In the genomic region with DNA sequence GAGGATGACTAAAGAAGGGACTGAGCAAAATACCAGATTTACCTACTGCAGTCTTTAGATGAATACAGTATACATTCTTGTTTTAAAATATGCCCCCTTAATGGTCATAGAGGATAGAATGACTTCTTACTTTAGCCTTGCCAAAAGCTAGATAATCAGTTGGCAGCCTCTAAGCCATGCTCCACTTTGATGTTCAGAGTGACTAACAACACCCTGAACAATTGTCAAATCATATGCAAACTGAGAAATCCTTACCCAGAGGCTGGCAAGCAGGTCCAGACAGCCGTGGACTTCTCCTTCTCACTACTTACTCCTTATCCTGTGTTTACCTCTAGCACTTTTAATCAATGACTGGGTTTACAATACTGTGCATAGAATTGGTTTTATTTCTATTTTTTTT, we compare ENCODE assay signal across 25 cellular contexts. TPM values are rescaled to one million over a fixed set of nuclear protein-coding genes. Genes with fewer than 3 reads are reported as not detected.
DNase-seq lines count a peak whose midpoint lies in the region; ATAC-seq and TF ChIP-seq lines count a peak whose summit lies in the region.
"Had no signal": no experiment of that assay in that cellular context is flagged by ENCODE, and none has a peak within 500 bp of the region (broad histone marks: within the 10 kb centered on the region; RNA-seq: fewer than 3 reads in every experiment).

No MANE protein-coding gene starts in this region.

- H3K36me3 Mint-ChIP-seq in activated naive CD4-positive, alpha-beta T cell treated with anti-CD3 and anti-CD28 coated beads, Interleukin-2, amount 50 U/mL, for 72 hours, result peaks cover 6 to 13% of the 10 kb centered on the region in 2 donors

- H2BK12ac ChIP-seq in mesenchymal stem cell (ENCODE audit: low read length in 2 of 2), result no peak overlapping the region

- H3K9me3 ChIP-seq in IMR-90 (ENCODE audit: control insufficient read depth, insufficient read depth, low read length) (no peaks in the 10 kb centered on the region), mesenchymal stem cell (ENCODE audit: control insufficient read depth, low read length) (no peaks in the 10 kb centered on the region)

- POLR2A ChIA-PET in IMR-90 (lab: Charles Lee; ENCODE audit: unreplicated experiment), result no interaction called here

- H3K4me1 ChIP-seq in IMR-90 (ENCODE audit: control insufficient read depth, insufficient read depth, low read length) (no peaks in the 10 kb centered on the region), mesenchymal stem cell (ENCODE audit: control insufficient read depth, insufficient read depth, low read depth, low read length) (no peaks in the 10 kb centered on the region)

- dilution Hi-C loops in IMR-90 (cut with HindIII; ENCODE audit: low sequenced_read_pairs, unreplicated experiment), result no loop called here

- no peak overlapping the region for H3K14ac ChIP-seq in IMR-90 (replicated peaks; ENCODE audit: low read depth, low read length)
- H3K14ac ChIP-seq in mesenchymal stem cell (ENCODE audit: low read length in 2 of 2), result no peak overlapping the region

- H4K91ac ChIP-seq in IMR-90 (ENCODE audit: insufficient read depth, low read depth, low read length), result no peak overlapping the region
- no peak overlapping the region for H4K91ac ChIP-seq in mesenchymal stem cell (ENCODE audit: low read length)

- H3K27ac ChIP-seq in IMR-90 (ENCODE audit: insufficient read depth, low read length), result no peak overlapping the region
- H3K27ac ChIP-seq in mesenchymal stem cell (ENCODE audit: low read length, poor library complexity, severe bottlenecking), result no peak overlapping the region
- H3K27ac ChIP-seq: HL-60 had no signal

- H2BK15ac ChIP-seq in IMR-90 (ENCODE audit: low read depth, low read length), result no peak overlapping the region
- no peak overlapping the region for H2BK15ac ChIP-seq in mesenchymal stem cell (ENCODE audit: low read depth, poor library complexity, severe bottlenecking)

- H3K23ac ChIP-seq in IMR-90 (ENCODE audit: low read depth, low read length) (0 out of 2 replicates have a peak overlapping the region, but pooled peaks have one; percentile 49), mesenchymal stem cell (ENCODE audit: low read length in 2 of 2) (no peak overlapping the region)

- peaks cover 0 to 4% of the 10 kb centered on the region in 2 experiments; a peak in 2 of 4 replicates for H3K79me1 ChIP-seq in IMR-90 (ENCODE audit: low read depth in 1 of 2, low read length in 2 of 2)
- peaks cover 1% of the 10 kb centered on the region for H3K79me1 ChIP-seq in mesenchymal stem cell (replicated peaks; ENCODE audit: low read length, poor library complexity, severe bottlenecking)

- no peak for DNase-seq in activated naive CD4-positive, alpha-beta T cell treated with anti-CD3 and anti-CD28 coated beads, Interleukin-2, amount 50 U/mL, for 72 hours (ENCODE audit: low spot score in 2 of 2)
- DNase-seq in activated naive CD4-positive, alpha-beta T cell treated with anti-CD3 and anti-CD28 coated beads, Interleukin-2, amount 50 U/mL, for 16 hours, result no peak
- peak; percentile 15 for DNase-seq in IMR-90
- DNase-seq in epithelial cell of esophagus (ENCODE audit: low read depth), result peak; percentile 37
- no peak for DNase-seq in mesenchymal stem cell
- DNase-seq in SK-N-DZ (ENCODE audit: low spot score), result no peak
- DNase-seq in cortex of kidney (lab: John Stamatoyannopoulos, UW), result no peak
- DNase-seq: AML-193; C1 segment of cervical spinal cord; CD8-positive, alpha-beta T cell; DND-41; H9; HFFc6; KBM-7; NCI-H1092 treated with DMSO at 0.1 percent for 48 hours; NCI-H1436 treated with DMSO at 0.1 percent for 48 hours; NCI-H2081; NCI-H2171 treated with DMSO at 0.1 percent for 48 hours; NCI-H524 treated with DMSO at 0.1 percent for 48 hours; PC-3; SHP77 treated with DMSO at 0.1 percent for 48 hours had no signal

- H3K9me1 ChIP-seq in IMR-90 (ENCODE audit: insufficient read depth, low read length), result no peaks in the 10 kb centered on the region; the same call in 1 of the 2 replicates

- peak; percentile 34 to 73 for ATAC-seq in activated naive CD4-positive, alpha-beta T cell treated with anti-CD3 and anti-CD28 coated beads, Interleukin-2, amount 50 U/mL, for 72 hours
- ATAC-seq in IMR-90 (ENCODE audit: low read depth) (no peak), HG03039 (IDR thresholded peaks at IDR 0.05; ENCODE audit: unreplicated experiment) (no peak)
- ATAC-seq: CD8-positive, alpha-beta T cell; GM12878; HepG2; PC-3 had no signal

- H4K5ac ChIP-seq in IMR-90 (ENCODE audit: low read depth, low read length), result no peak overlapping the region

- no peak overlapping the region for H2AFZ ChIP-seq in IMR-90 (replicated peaks; ENCODE audit: low read length, poor library complexity)
- no peak overlapping the region for H2AFZ ChIP-seq in mesenchymal stem cell (ENCODE audit: low read depth, low read length)

- H3K4me2 ChIP-seq in IMR-90 (ENCODE audit: low read depth, low read length), result no peak overlapping the region
- H3K4me2 ChIP-seq in mesenchymal stem cell (ENCODE audit: low read length, poor library complexity, severe bottlenecking), result no peak overlapping the region

- no peak overlapping the region for H3K4me3 ChIP-seq in IMR-90 (ENCODE audit: insufficient read depth, low read depth, low read length)
- no peak overlapping the region for H3K4me3 ChIP-seq in epithelial cell of esophagus (ENCODE audit: low read length)
- H3K4me3 ChIP-seq in mesenchymal stem cell (ENCODE audit: insufficient read depth in 1 of 2, low read depth in 1 of 2, low read length in 2 of 2), result no peak overlapping the region
- H3K4me3 ChIP-seq: GM12878 had no signal

- H3K9ac ChIP-seq in IMR-90 (ENCODE audit: low read depth, low read length) (no peak overlapping the region), mesenchymal stem cell (ENCODE audit: low read length) (peak overlapping the region; percentile 21)

- CTCF ChIA-PET in IMR-90 (lab: Yijun Ruan, JAX), result no interaction called here

- no peak overlapping the region for H3K4ac ChIP-seq in IMR-90 (ENCODE audit: low read depth, low read length)
- no peak overlapping the region for H3K4ac ChIP-seq in mesenchymal stem cell (ENCODE audit: low read depth in 1 of 2, low read length in 2 of 2)

- H3K36me3 ChIP-seq in IMR-90 (ENCODE audit: control insufficient read depth, insufficient read depth, low read length), result peaks cover 20% of the 10 kb centered on the region
- H3K36me3 ChIP-seq in mesenchymal stem cell (ENCODE audit: control insufficient read depth in 1 of 2, insufficient read depth in 2 of 2, low read depth in 1 of 2, low read length in 2 of 2), result peaks cover 13 to 93% of the 10 kb centered on the region in 2 experiments

- no peaks in the 10 kb centered on the region for H4K20me1 ChIP-seq in IMR-90 (ENCODE audit: insufficient read depth, low read length)

- H2BK120ac ChIP-seq in IMR-90 (ENCODE audit: low read depth, low read length) (no peak overlapping the region), mesenchymal stem cell (ENCODE audit: low read depth, low read length) (no peak overlapping the region)

- TF ChIP-seq CTCF in IMR-90 (conservative IDR thresholded peaks at IDR 0.05; ENCODE audit: low read depth, low read length), result no peak
- TF ChIP-seq CTCF in epithelial cell of esophagus (IDR thresholded peaks at IDR 0.05; ENCODE audit: insufficient read depth, low read depth, low read length, missing control alignments), result no peak

- H2AK9ac ChIP-seq in IMR-90 (replicated peaks; ENCODE audit: low read depth, low read length, poor library complexity), result no peak overlapping the region

- no peak overlapping the region for H3K27ac Mint-ChIP-seq in activated naive CD4-positive, alpha-beta T cell treated with anti-CD3 and anti-CD28 coated beads, Interleukin-2, amount 50 U/mL, for 72 hours
- H3K27ac Mint-ChIP-seq: CD8-positive, alpha-beta T cell; H9; HFFc6 had no signal

- H3K27me3 ChIP-seq in IMR-90 (ENCODE audit: control insufficient read depth, insufficient read depth, low read length), result no peaks in the 10 kb centered on the region
- no peaks in the 10 kb centered on the region for H3K27me3 ChIP-seq in mesenchymal stem cell (ENCODE audit: control insufficient read depth in 1 of 2, insufficient read depth in 1 of 2, low read length in 2 of 2)

- no peak overlapping the region for H2BK5ac ChIP-seq in IMR-90 (ENCODE audit: low read depth, low read length, poor library complexity, severe bottlenecking)
- no peak overlapping the region for H2BK5ac ChIP-seq in mesenchymal stem cell (ENCODE audit: low read depth, low read length, poor library complexity, severe bottlenecking)

- no peak overlapping the region for H3K56ac ChIP-seq in IMR-90 (ENCODE audit: extremely low read depth, insufficient read depth, low read length)

- H3K9me3 Mint-ChIP-seq in activated naive CD4-positive, alpha-beta T cell treated with anti-CD3 and anti-CD28 coated beads, Interleukin-2, amount 50 U/mL, for 72 hours, result no peaks in the 10 kb centered on the region
- H3K9me3 Mint-ChIP-seq: CD8-positive, alpha-beta T cell; H9; HFFc6 had no signal

- H2AK5ac ChIP-seq in IMR-90 (ENCODE audit: low read depth, low read length) (no peak overlapping the region), mesenchymal stem cell (ENCODE audit: low read length, severe bottlenecking) (no peak overlapping the region)

- H3K18ac ChIP-seq in IMR-90 (ENCODE audit: low read depth, low read length), result no peak overlapping the region
- no peak overlapping the region for H3K18ac ChIP-seq in mesenchymal stem cell (ENCODE audit: low read depth in 1 of 2, low read length in 2 of 2)

- H2BK20ac ChIP-seq in IMR-90 (ENCODE audit: low read depth, low read length), result no peak overlapping the region

- WGBS in IMR-90 (ENCODE audit: extremely low coverage in 2 of 2, insufficient read length in 1 of 2), 2 experiments, result no CpG with 5 or more reads among the region's 1 CpG
- 40% methylated on average over 1 of the region's 1 CpG for WGBS in mesenchymal stem cell

- intact Hi-C loops in IMR-90 (cut with micrococcal nuclease), result no loop called here

- no TSS peak for BruUV-seq in IMR-90 (replicated peaks; lab: Mats Ljungman, UMichigan)

- H4K8ac ChIP-seq in IMR-90 (ENCODE audit: low read depth in 2 of 2, low read length in 2 of 2) (no peak overlapping the region), mesenchymal stem cell (ENCODE audit: low read length) (no peak overlapping the region)

- TF ChIP-seq POLR2A in IMR-90 (IDR thresholded peaks at IDR 0.05; ENCODE audit: low read depth, low read length), result no peak

- in situ Hi-C loops in IMR-90 (cut with MboI; ENCODE audit: low sequenced_read_pairs), result no loop called here

- no peak for TF ChIP-seq RAD21 in IMR-90 (IDR thresholded peaks at IDR 0.05; ENCODE audit: low read length)

RNA-seq across cellular contexts. Expression of a gene that starts 23.6 kb away (rescaled TPM):
- 100 to 1,000 TPM in 1 of 2 donors, 10 to 100 TPM in 1; 57.2 to 132 TPM for total RNA-seq in activated naive CD4-positive, alpha-beta T cell treated with anti-CD3 and anti-CD28 coated beads, Interleukin-2, amount 50 U/mL, for 72 hours
- total RNA-seq in IMR-90 (2012; rRNA removed), result 3.9 and 6.7 TPM in 2 replicates
- 12.2 and 15.4 TPM in 2 replicates for polyA plus RNA-seq in IMR-90 (2012; rRNA removed)
- polyA plus RNA-seq in IMR-90 (2012; cell fraction: cytosol; rRNA removed), result 4.0 TPM in 2 replicates
- polyA plus RNA-seq in IMR-90 (2012; cell fraction: nucleus; rRNA removed; ENCODE audit: low replicate concordance), result 9.2 and 65.7 TPM in 2 replicates
- 35.2 TPM for polyA plus RNA-seq in mesenchymal stem cell (2013, experiment 1 of 2)
- polyA plus RNA-seq in mesenchymal stem cell (2013, experiment 2 of 2), result 34.4 TPM
- not detected in 2 replicates for polyA plus RNA-seq in SK-N-DZ (2014; cell fraction: cytosol; rRNA removed)
- 0.45 TPM in 1 of 2 replicates, not detected in the other for polyA plus RNA-seq in SK-N-DZ (2014; cell fraction: nucleus; rRNA removed)

RNA-seq across cellular contexts. Expression of a gene that starts 28.1 kb away (rescaled TPM):
- 10 to 100 TPM; 16.0 to 22.7 TPM for total RNA-seq in activated naive CD4-positive, alpha-beta T cell treated with anti-CD3 and anti-CD28 coated beads, Interleukin-2, amount 50 U/mL, for 72 hours
- 5.7 and 8.6 TPM in 2 replicates for total RNA-seq in IMR-90 (2012; rRNA removed)
- polyA plus RNA-seq in IMR-90 (2012; rRNA removed), result 2.9 and 4.3 TPM in 2 replicates
- 0.33 and 0.35 TPM in 2 replicates for polyA plus RNA-seq in IMR-90 (2012; cell fraction: cytosol; rRNA removed)
- polyA plus RNA-seq in IMR-90 (2012; cell fraction: nucleus; rRNA removed; ENCODE audit: low replicate concordance), result 1.1 and 6.2 TPM in 2 replicates
- polyA plus RNA-seq in mesenchymal stem cell (2013, experiment 1 of 2), result 7.4 TPM
- polyA plus RNA-seq in mesenchymal stem cell (2013, experiment 2 of 2), result 7.1 TPM
- 3.7 and 4.2 TPM in 2 replicates for polyA plus RNA-seq in SK-N-DZ (2014; cell fraction: cytosol; rRNA removed)
- 7.4 and 7.6 TPM in 2 replicates for polyA plus RNA-seq in SK-N-DZ (2014; cell fraction: nucleus; rRNA removed)

RNA-seq across cellular contexts. Expression of a gene that starts 28.3 kb away (rescaled TPM):
- 10 to 100 TPM in 1 of 2 donors, 1 to 10 TPM in 1; 5.2 to 14.5 TPM for total RNA-seq in activated naive CD4-positive, alpha-beta T cell treated with anti-CD3 and anti-CD28 coated beads, Interleukin-2, amount 50 U/mL, for 72 hours
- 16.7 and 21.9 TPM in 2 replicates for total RNA-seq in IMR-90 (2012; rRNA removed)
- polyA plus RNA-seq in IMR-90 (2012; rRNA removed), result 6.6 and 8.5 TPM in 2 replicates
- 2.4 and 3.2 TPM in 2 replicates for polyA plus RNA-seq in IMR-90 (2012; cell fraction: cytosol; rRNA removed)
- 2.4 and 6.0 TPM in 2 replicates for polyA plus RNA-seq in IMR-90 (2012; cell fraction: nucleus; rRNA removed; ENCODE audit: low replicate concordance)
- polyA plus RNA-seq in mesenchymal stem cell (2013, experiment 1 of 2), result 8.7 TPM
- 9.3 TPM for polyA plus RNA-seq in mesenchymal stem cell (2013, experiment 2 of 2)
- 5.3 and 6.4 TPM in 2 replicates for polyA plus RNA-seq in SK-N-DZ (2014; cell fraction: cytosol; rRNA removed)
- 2.5 and 7.1 TPM in 2 replicates for polyA plus RNA-seq in SK-N-DZ (2014; cell fraction: nucleus; rRNA removed)

Comparison
In these comparisons a context has a peak if more than half of its experiments do, and no peak if none do; other contexts are left out.
1. ATAC-seq: peak in activated naive CD4-positive, alpha-beta T cell treated with anti-CD3 and anti-CD28 coated beads, Interleukin-2, amount 50 U/mL, for 72 hours (2 of 2); none in IMR-90 (single experiment) and HG03039 (single experiment).
2. DNase-seq: peak in IMR-90 (single experiment) and epithelial cell of esophagus (single experiment); none in activated naive CD4-positive, alpha-beta T cell treated with anti-CD3 and anti-CD28 coated beads, Interleukin-2, amount 50 U/mL, for 72 hours (0 of 2), activated naive CD4-positive, alpha-beta T cell treated with anti-CD3 and anti-CD28 coated beads, Interleukin-2, amount 50 U/mL, for 16 hours (single experiment), mesenchymal stem cell (single experiment), SK-N-DZ (single experiment) and cortex of kidney (single experiment).